In genomic region chr14:21415329-21415728, GRCh38 we compare ENCODE assay signal across 16 cellular contexts.
"Had no signal": no experiment of that assay in that cellular context is flagged by ENCODE, and none has a peak within 500 bp of the region (broad histone marks: within the 10 kb centered on the region; RNA-seq: fewer than 3 reads in every experiment).

No MANE protein-coding gene starts in this region.

- H3K4me3 Mint-ChIP-seq: effector memory CD8-positive, alpha-beta T cell; naive thymus-derived CD4-positive, alpha-beta T cell; stimulated activated effector memory CD8-positive, alpha-beta T cell treated with anti-CD3 and anti-CD28 coated beads, Interleukin-12 subunit alpha, Interleukin-12 subunit beta, amount 100 ng/mL, for 72 hours; type B pancreatic cell had no signal

- H3K27ac Mint-ChIP-seq: effector memory CD8-positive, alpha-beta T cell; type B pancreatic cell had no signal

- DNase-seq: effector memory CD8-positive, alpha-beta T cell; gastrocnemius medialis; heart right ventricle; hypothalamus; kidney glomerular epithelial cell; mammary epithelial cell; naive thymus-derived CD4-positive, alpha-beta T cell; psoas muscle; retina; right lobe of liver; stimulated activated CD4-positive, alpha-beta T cell treated with anti-CD3 and anti-CD28 coated beads, Interleukin-4, amount 100 ng/mL, for 1 hour; stimulated activated CD8-positive, alpha-beta memory T cell treated with anti-CD3 and anti-CD28 coated beads, Interleukin-4, amount 100 ng/mL, for 48 hours; stimulated activated naive CD8-positive, alpha-beta T cell treated with anti-CD3 and anti-CD28 coated beads, Interleukin-15, Interleukin-2, amounts not matched to agents 100 U/mL and 50 U/mL, for 24 hours; thyroid gland had no signal

- ATAC-seq: effector memory CD8-positive, alpha-beta T cell; gastrocnemius medialis; heart right ventricle; naive thymus-derived CD4-positive, alpha-beta T cell; psoas muscle; right lobe of liver; stimulated activated effector memory CD8-positive, alpha-beta T cell treated with anti-CD3 and anti-CD28 coated beads, Interleukin-12 subunit alpha, Interleukin-12 subunit beta, amount 100 ng/mL, for 72 hours; stimulated activated naive CD8-positive, alpha-beta T cell treated with anti-CD3 and anti-CD28 coated beads, Interleukin-15, Interleukin-2, amounts not matched to agents 100 U/mL and 50 U/mL, for 24 hours had no signal

- H3K9me3 Mint-ChIP-seq: effector memory CD8-positive, alpha-beta T cell; naive thymus-derived CD4-positive, alpha-beta T cell; stimulated activated effector memory CD8-positive, alpha-beta T cell treated with anti-CD3 and anti-CD28 coated beads, Interleukin-12 subunit alpha, Interleukin-12 subunit beta, amount 100 ng/mL, for 72 hours; type B pancreatic cell had no signal

- H3K27me3 Mint-ChIP-seq: effector memory CD8-positive, alpha-beta T cell; naive thymus-derived CD4-positive, alpha-beta T cell; type B pancreatic cell had no signal
